Comparison of ENCODE assay signal across 8 cellular contexts in the genomic region with DNA sequence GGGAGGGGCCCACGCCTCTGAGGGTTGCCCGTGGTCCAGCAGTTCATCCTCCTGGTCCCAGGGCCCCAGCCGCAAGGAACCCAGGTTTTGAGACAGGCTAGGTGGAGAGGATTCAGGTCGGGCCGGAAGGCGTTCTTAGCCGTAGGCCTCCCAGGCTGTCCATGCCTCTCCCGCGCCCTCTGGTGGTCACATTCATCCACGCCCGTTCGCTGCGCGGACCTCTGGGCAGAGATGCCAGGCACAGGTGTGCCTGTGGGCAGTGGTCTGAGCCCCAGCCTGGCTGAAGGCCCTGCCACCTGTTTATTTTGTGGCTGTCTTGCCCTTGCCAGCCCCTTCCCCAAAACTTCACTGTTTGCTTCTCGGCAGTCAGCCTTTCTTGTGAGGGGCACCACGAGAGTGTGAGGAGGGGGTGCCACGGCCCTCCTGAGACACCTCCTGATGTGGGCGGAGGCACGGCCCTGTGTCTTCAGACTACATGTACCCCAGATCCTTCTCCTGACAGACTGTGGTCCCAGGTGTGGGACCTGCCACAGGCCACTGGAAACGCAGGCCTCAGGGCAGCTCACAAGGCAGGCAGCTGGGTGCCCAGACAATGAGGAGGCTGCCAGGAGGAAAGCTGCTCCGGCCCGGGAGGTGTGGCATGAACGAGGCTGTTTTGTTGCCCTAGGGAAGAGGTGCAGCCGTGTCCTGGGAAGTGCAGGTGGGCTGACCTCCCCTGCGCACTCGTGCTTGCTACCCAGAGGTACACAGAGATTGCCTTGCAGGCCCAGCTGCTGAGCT.
DNase-seq lines count a peak whose midpoint lies in the region; ATAC-seq lines count a peak whose summit lies in the region.

No MANE protein-coding gene starts in this region.

- DNase-seq in ACHN (peak; percentile 61), NCI-H2171 (lab: John Stamatoyannopoulos, UW) (peak; percentile 39), caudate nucleus (lab: John Stamatoyannopoulos, UW) (peak in 53 of 61 donors; percentile 7 to 75 (median 46)), left kidney (ENCODE audit: low read depth, low spot score) (peak; percentile 89)
- peak; percentile 80 for DNase-seq in activated CD4-positive, alpha-beta T cell treated with anti-CD3 and anti-CD28 coated beads for 1 hour
- DNase-seq in stimulated activated CD4-positive, alpha-beta T cell treated with anti-CD3 and anti-CD28 coated beads, Interleukin-2, amount 100 ng/mL, for 4 hours (ENCODE audit: low read depth), result peak; percentile 82

- in situ Hi-C loops in ACHN (cut with HindIII; ENCODE audit: low pct_ligation_motif_present, low pct_unique_long_range_greater_than_20kb, low sequenced_read_pairs), result no loop called here

- H3K27ac ChIP-seq in caudate nucleus (ENCODE audit: low read depth, low read length), result no peak overlapping the region

- peak; percentile 34 for ATAC-seq in GM19351 (IDR thresholded peaks at IDR 0.05; ENCODE audit: unreplicated experiment)
- no peak for ATAC-seq in GM21367 (IDR thresholded peaks at IDR 0.05; ENCODE audit: unreplicated experiment)

Comparison
In these comparisons a context has a peak if more than half of its experiments do, and no peak if none do; other contexts are left out.
1. DNase-seq: peak in every context shown above with its lines; median percentile 89 in left kidney; 82 in stimulated activated CD4-positive, alpha-beta T cell treated with anti-CD3 and anti-CD28 coated beads, Interleukin-2, amount 100 ng/mL, for 4 hours; 80 in activated CD4-positive, alpha-beta T cell treated with anti-CD3 and anti-CD28 coated beads for 1 hour; 61 in ACHN; 46 in caudate nucleus; 39 in NCI-H2171.